Comparison of ENCODE assay signal across 9 cellular contexts in genomic region chr9:136726118-136726517, GRCh38. TPM values are rescaled to one million over a fixed set of nuclear protein-coding genes. Genes with fewer than 3 reads are reported as not detected.
A peak's percentile ranks its signal among the peaks of the same experiment; 100 is the strongest.
DNase-seq lines count a peak whose midpoint lies in the region; ATAC-seq lines count a peak whose summit lies in the region.
"Had no signal": no experiment of that assay in that cellular context is flagged by ENCODE, and none has a peak within 500 bp of the region (broad histone marks: within the 10 kb centered on the region; RNA-seq: fewer than 3 reads in every experiment).

No MANE protein-coding gene starts in this region.

- H3K27me3 Mint-ChIP-seq in activated CD4-positive, alpha-beta T cell treated with anti-CD3 and anti-CD28 coated beads, Interleukin-2, amount 10 ng/mL, durations not matched to agents 7 days and 5 days: no peaks in the 10 kb centered on the region
- no peaks in the 10 kb centered on the region for H3K27me3 Mint-ChIP-seq in activated CD8-positive, alpha-beta T cell treated with anti-CD3 and anti-CD28 coated beads, Interleukin-2, amount 10 ng/mL, durations not matched to agents 7 days and 5 days (ENCODE audit: low read depth)
- H3K27me3 Mint-ChIP-seq in stimulated activated memory B cell treated with anti-CD40 and anti-IgM and Interleukin-4, amounts not matched to agents 10 μg/mL and 1 μg/mL and 100 μg/mL, for 72 hours: no peaks in the 10 kb centered on the region

- no peak for DNase-seq in activated CD4-positive, alpha-beta T cell treated with anti-CD3 and anti-CD28 coated beads, Interleukin-2, amount 10 ng/mL, durations not matched to agents 7 days and 5 days
- DNase-seq in activated CD4-positive, alpha-beta T cell treated with anti-CD3 and anti-CD28 coated beads, Interleukin-2, amount 50 U/mL, for 48 hours: no peak
- DNase-seq in activated CD8-positive, alpha-beta T cell treated with anti-CD3 and anti-CD28 coated beads, Interleukin-2, amount 10 ng/mL, durations not matched to agents 7 days and 5 days: no peak
- DNase-seq in NCI-H2196 treated with DMSO at 0.1 percent for 48 hours (lab: John Stamatoyannopoulos, UW; ENCODE audit: unreplicated experiment) (no peak), GF-D8 (lab: John Stamatoyannopoulos, UW) (no peak)
- DNase-seq: C1 segment of cervical spinal cord had no signal

- peaks cover 32% of the 10 kb centered on the region for H3K4me1 Mint-ChIP-seq in activated CD4-positive, alpha-beta T cell treated with anti-CD3 and anti-CD28 coated beads, Interleukin-2, amount 10 ng/mL, durations not matched to agents 7 days and 5 days
- peaks cover 43% of the 10 kb centered on the region for H3K4me1 Mint-ChIP-seq in activated CD8-positive, alpha-beta T cell treated with anti-CD3 and anti-CD28 coated beads, Interleukin-2, amount 10 ng/mL, durations not matched to agents 7 days and 5 days (ENCODE audit: low read depth)
- peaks cover 65% of the 10 kb centered on the region for H3K4me1 Mint-ChIP-seq in stimulated activated memory B cell treated with anti-CD40 and anti-IgM and Interleukin-4, amounts not matched to agents 10 μg/mL and 1 μg/mL and 100 μg/mL, for 72 hours

- ATAC-seq in activated CD8-positive, alpha-beta T cell treated with anti-CD3 and anti-CD28 coated beads, Interleukin-2, amount 10 ng/mL, durations not matched to agents 7 days and 5 days: no peak
- ATAC-seq in stimulated activated memory B cell treated with anti-CD40 and anti-IgM and Interleukin-4, amounts not matched to agents 10 μg/mL and 1 μg/mL and 100 μg/mL, for 72 hours: no peak
- ATAC-seq in HG02981 (IDR thresholded peaks at IDR 0.05; ENCODE audit: unreplicated experiment): no peak

- H3K4me1 ChIP-seq in iPS-18a (ENCODE audit: control insufficient read depth, low read depth, low read length): peaks cover 11% of the 10 kb centered on the region

- no peak overlapping the region for H3K9ac ChIP-seq in iPS-18a (ENCODE audit: low read length)

- H3K4me3 ChIP-seq in iPS-18a (ENCODE audit: low read length): peak overlapping the region; percentile 94

- no peak overlapping the region for H3K27ac ChIP-seq in iPS-18a (ENCODE audit: low read length)

- POLR2A ChIA-PET in activated CD4-positive, alpha-beta T cell treated with anti-CD3 and anti-CD28 coated beads, Interleukin-2, amount 10 ng/mL, durations not matched to agents 7 days and 5 days (lab: Charles Lee): no interaction called here
- POLR2A ChIA-PET in activated CD8-positive, alpha-beta T cell treated with anti-CD3 and anti-CD28 coated beads, Interleukin-2, amount 10 ng/mL, durations not matched to agents 7 days and 5 days (lab: Charles Lee): interaction anchor here (1.1 to 3.3 kb wide), 6 partner anchors 10 to 43 kb away, joined by 3 to 53 read pairs (median 6); no protein-coding TSS in a partner anchor

- no peaks in the 10 kb centered on the region for H3K9me3 Mint-ChIP-seq in activated CD4-positive, alpha-beta T cell treated with anti-CD3 and anti-CD28 coated beads, Interleukin-2, amount 10 ng/mL, durations not matched to agents 7 days and 5 days
- H3K9me3 Mint-ChIP-seq in activated CD8-positive, alpha-beta T cell treated with anti-CD3 and anti-CD28 coated beads, Interleukin-2, amount 10 ng/mL, durations not matched to agents 7 days and 5 days (ENCODE audit: insufficient read depth): no peaks in the 10 kb centered on the region
- no peaks in the 10 kb centered on the region for H3K9me3 Mint-ChIP-seq in stimulated activated memory B cell treated with anti-CD40 and anti-IgM and Interleukin-4, amounts not matched to agents 10 μg/mL and 1 μg/mL and 100 μg/mL, for 72 hours

- peak overlapping the region; percentile 89 for H3K27ac Mint-ChIP-seq in activated CD4-positive, alpha-beta T cell treated with anti-CD3 and anti-CD28 coated beads, Interleukin-2, amount 10 ng/mL, durations not matched to agents 7 days and 5 days
- peak overlapping the region; percentile 89 for H3K27ac Mint-ChIP-seq in activated CD8-positive, alpha-beta T cell treated with anti-CD3 and anti-CD28 coated beads, Interleukin-2, amount 10 ng/mL, durations not matched to agents 7 days and 5 days
- peak overlapping the region; percentile 83 for H3K27ac Mint-ChIP-seq in stimulated activated memory B cell treated with anti-CD40 and anti-IgM and Interleukin-4, amounts not matched to agents 10 μg/mL and 1 μg/mL and 100 μg/mL, for 72 hours

- peaks cover 28% of the 10 kb centered on the region for H3K36me3 ChIP-seq in iPS-18a (ENCODE audit: control insufficient read depth, low read depth, low read length)

- H3K27me3 ChIP-seq in iPS-18a (ENCODE audit: control insufficient read depth, insufficient read depth, low read length): peaks cover 11% of the 10 kb centered on the region

- H3K9me3 ChIP-seq in iPS-18a (ENCODE audit: control insufficient read depth, low read depth, low read length): no peaks in the 10 kb centered on the region

- CTCF ChIA-PET in activated CD4-positive, alpha-beta T cell treated with anti-CD3 and anti-CD28 coated beads, Interleukin-2, amount 10 ng/mL, durations not matched to agents 7 days and 5 days (lab: Charles Lee): interaction anchor here (1.1 to 4.6 kb wide), 5 partner anchors 11 to 306 kb away, joined by 3 to 44 read pairs (median 4); partner anchors contain the start of gene FUT7
- CTCF ChIA-PET in activated CD8-positive, alpha-beta T cell treated with anti-CD3 and anti-CD28 coated beads, Interleukin-2, amount 10 ng/mL, durations not matched to agents 7 days and 5 days (lab: Charles Lee): interaction anchor here (0.9 to 3.6 kb wide), 8 partner anchors 17 to 309 kb away, joined by 3 to 23 read pairs (median 4); partner anchors contain the start of gene LCN10

- H3K36me3 Mint-ChIP-seq in activated CD4-positive, alpha-beta T cell treated with anti-CD3 and anti-CD28 coated beads, Interleukin-2, amount 10 ng/mL, durations not matched to agents 7 days and 5 days (ENCODE audit: low read depth): peaks cover 34% of the 10 kb centered on the region
- H3K36me3 Mint-ChIP-seq in activated CD8-positive, alpha-beta T cell treated with anti-CD3 and anti-CD28 coated beads, Interleukin-2, amount 10 ng/mL, durations not matched to agents 7 days and 5 days (ENCODE audit: low read depth): peaks cover 43% of the 10 kb centered on the region
- peaks cover 41% of the 10 kb centered on the region for H3K36me3 Mint-ChIP-seq in stimulated activated memory B cell treated with anti-CD40 and anti-IgM and Interleukin-4, amounts not matched to agents 10 μg/mL and 1 μg/mL and 100 μg/mL, for 72 hours

- H3K4me3 Mint-ChIP-seq in activated CD4-positive, alpha-beta T cell treated with anti-CD3 and anti-CD28 coated beads, Interleukin-2, amount 10 ng/mL, durations not matched to agents 7 days and 5 days: peak overlapping the region; percentile 92
- H3K4me3 Mint-ChIP-seq in activated CD8-positive, alpha-beta T cell treated with anti-CD3 and anti-CD28 coated beads, Interleukin-2, amount 10 ng/mL, durations not matched to agents 7 days and 5 days: peak overlapping the region; percentile 92
- H3K4me3 Mint-ChIP-seq in stimulated activated memory B cell treated with anti-CD40 and anti-IgM and Interleukin-4, amounts not matched to agents 10 μg/mL and 1 μg/mL and 100 μg/mL, for 72 hours: peak overlapping the region; percentile 86

RNA-seq across cellular contexts. Expression of gene DIPK1B, which starts 13.7 kb away (rescaled TPM):
- not detected for total RNA-seq in activated CD4-positive, alpha-beta T cell treated with anti-CD3 and anti-CD28 coated beads, Interleukin-2, amount 10 ng/mL, durations not matched to agents 7 days and 5 days
- under 1 TPM in 1 of 2 experiments, not detected in 1; 0.16 TPM for total RNA-seq in activated CD8-positive, alpha-beta T cell treated with anti-CD3 and anti-CD28 coated beads, Interleukin-2, amount 10 ng/mL, durations not matched to agents 7 days and 5 days

RNA-seq across cellular contexts. Expression of gene LCN10, which starts 16.6 kb away (rescaled TPM):
- total RNA-seq in activated CD4-positive, alpha-beta T cell treated with anti-CD3 and anti-CD28 coated beads, Interleukin-2, amount 10 ng/mL, durations not matched to agents 7 days and 5 days: not detected
- 1 to 10 TPM; 1.8 to 2.4 TPM for total RNA-seq in activated CD8-positive, alpha-beta T cell treated with anti-CD3 and anti-CD28 coated beads, Interleukin-2, amount 10 ng/mL, durations not matched to agents 7 days and 5 days

RNA-seq across cellular contexts. Expression of gene LCN6, which starts 22.2 kb away (rescaled TPM):
- total RNA-seq in activated CD4-positive, alpha-beta T cell treated with anti-CD3 and anti-CD28 coated beads, Interleukin-2, amount 10 ng/mL, durations not matched to agents 7 days and 5 days: not detected
- total RNA-seq in activated CD8-positive, alpha-beta T cell treated with anti-CD3 and anti-CD28 coated beads, Interleukin-2, amount 10 ng/mL, durations not matched to agents 7 days and 5 days: not detected

RNA-seq across cellular contexts. Expression of gene LCN8, which starts 31.9 kb away (rescaled TPM):
- not detected for total RNA-seq in activated CD4-positive, alpha-beta T cell treated with anti-CD3 and anti-CD28 coated beads, Interleukin-2, amount 10 ng/mL, durations not matched to agents 7 days and 5 days
- not detected for total RNA-seq in activated CD8-positive, alpha-beta T cell treated with anti-CD3 and anti-CD28 coated beads, Interleukin-2, amount 10 ng/mL, durations not matched to agents 7 days and 5 days

RNA-seq across cellular contexts. Expression of gene LCN15, which starts 38.2 kb away (rescaled TPM):
- not detected for total RNA-seq in activated CD4-positive, alpha-beta T cell treated with anti-CD3 and anti-CD28 coated beads, Interleukin-2, amount 10 ng/mL, durations not matched to agents 7 days and 5 days
- not detected for total RNA-seq in activated CD8-positive, alpha-beta T cell treated with anti-CD3 and anti-CD28 coated beads, Interleukin-2, amount 10 ng/mL, durations not matched to agents 7 days and 5 days
